17 cellular contexts compared by ENCODE assay signal in genomic region chr11:108983621-108984020, GRCh38.
"Had no signal": no experiment of that assay in that cellular context is flagged by ENCODE, and none has a peak within 500 bp of the region (broad histone marks: within the 10 kb centered on the region; RNA-seq: fewer than 3 reads in every experiment).

No MANE protein-coding gene starts in this region.

- DNase-seq: activated CD4-positive, alpha-beta T cell treated with anti-CD3 and anti-CD28 coated beads for 1 hour; activated CD4-positive, alpha-beta T cell treated with anti-CD3 and anti-CD28 coated beads, Interleukin-2, amount 50 U/mL, for 4 hours; activated naive CD4-positive, alpha-beta T cell treated with Interleukin-2 at 50 U/mL for 16 hours; activated naive CD8-positive, alpha-beta T cell treated with anti-CD3 and anti-CD28 coated beads, Interleukin-2, amount 50 U/mL, for 24 hours; activated T-cell treated with anti-CD3 and anti-CD28 coated beads for 4 hours; left cardiac atrium; lower lobe of right lung; midbrain; psoas muscle; spleen; T-helper 9 cell had no signal

- H3K9me3 ChIP-seq: ascending aorta, lower lobe of right lung, psoas muscle, suprapubic skin had no signal

- H3K4me1 ChIP-seq: lower lobe of right lung, psoas muscle, spleen had no signal

- H3K36me3 ChIP-seq: ascending aorta, lower lobe of right lung, spleen, suprapubic skin had no signal

- H3K27me3 ChIP-seq: ascending aorta, spleen, suprapubic skin had no signal

- ATAC-seq: activated naive CD8-positive, alpha-beta T cell treated with anti-CD3 and anti-CD28 coated beads, Interleukin-2, amount 50 U/mL, for 24 hours; activated T-helper 17 cell treated with anti-CD3 and anti-CD28 coated beads, Interleukin-2, amount 50 U/mL, for 72 hours; esophagus mucosa; left cardiac atrium; lower lobe of right lung; psoas muscle; sciatic nerve had no signal

- H3K27ac ChIP-seq: ascending aorta, lower lobe of right lung, psoas muscle, spleen, suprapubic skin, VCaP had no signal

- H3K4me3 ChIP-seq: ascending aorta, lower lobe of right lung, psoas muscle, spleen, suprapubic skin had no signal
